9 cellular contexts compared by ENCODE assay signal in the genomic region with DNA sequence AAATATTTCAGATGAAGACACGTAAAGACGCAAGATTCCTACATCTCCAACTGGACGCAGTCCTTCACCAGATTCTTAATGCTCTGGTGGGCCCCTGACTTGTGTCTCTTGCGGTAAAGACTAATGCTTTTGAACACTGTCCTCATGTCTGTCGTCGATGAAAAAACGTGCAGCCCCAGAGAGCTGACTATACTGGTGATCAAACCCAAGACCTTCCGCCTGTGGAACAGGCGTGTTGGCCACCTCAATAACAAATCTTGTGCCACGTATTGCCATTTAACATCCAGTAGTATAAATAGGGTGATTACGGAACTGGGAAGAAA. TPM values are rescaled to one million over a fixed set of nuclear protein-coding genes. Genes with fewer than 3 reads are reported as not detected.
A peak's percentile ranks its signal among the peaks of the same experiment; 100 is the strongest.
DNase-seq lines count a peak whose midpoint lies in the region; ATAC-seq, FAIRE-seq and TF ChIP-seq lines count a peak whose summit lies in the region.
"Had no signal": no experiment of that assay in that cellular context is flagged by ENCODE, and none has a peak within 500 bp of the region (broad histone marks: within the 10 kb centered on the region; RNA-seq: fewer than 3 reads in every experiment).

No MANE protein-coding gene starts in this region.

- H3K4me3 ChIP-seq in HepG2 (replicated peaks in 1 of 3; ENCODE audit: insufficient read depth in 1 of 3, low read depth in 2 of 3, low read length in 3 of 3) = peak overlapping the region; percentile 65 to 95 (median 79)
- H3K4me3 ChIP-seq in right lobe of liver = no peak overlapping the region
- peak overlapping the region; percentile 57 for H3K4me3 ChIP-seq in brain microvascular endothelial cell (ENCODE audit: low read depth, low read length)

- H3K4me1 ChIP-seq in HepG2 (ENCODE audit: insufficient read depth, low read length) (peaks cover 53% of the 10 kb centered on the region), right lobe of liver (peaks cover 0 to 4% (median 0%) of the 10 kb centered on the region in 4 donors)

- no peaks in the 10 kb centered on the region for H3K9me3 Mint-ChIP-seq in natural killer cell

- H3K27ac Mint-ChIP-seq in natural killer cell = peak overlapping the region in 1 of 2 donors; percentile 80

- H3K36me3 Mint-ChIP-seq in natural killer cell = no peaks in the 10 kb centered on the region

- no peaks in the 10 kb centered on the region for H3K79me2 ChIP-seq in HepG2 (ENCODE audit: insufficient read depth, low read length)

- H3K36me3 ChIP-seq in HepG2 (replicated peaks in 1 of 2; ENCODE audit: control insufficient read depth in 1 of 2, insufficient read depth in 2 of 2, low read length in 2 of 2) (no peaks in the 10 kb centered on the region), right lobe of liver (no peaks in the 10 kb centered on the region), brain microvascular endothelial cell (replicated peaks) (no peaks in the 10 kb centered on the region)

- intact Hi-C loops in HepG2 (cut with micrococcal nuclease; ENCODE audit: unreplicated experiment) (loop anchor here (1.0 kb wide), 1 partner anchor 9 kb away; no protein-coding TSS in a partner anchor), right lobe of liver (cut with DNase I) (no loop called here), natural killer cell (cut with micrococcal nuclease) (loop anchor here (10.0 kb wide), 1 partner anchor 248 kb away; no protein-coding TSS in a partner anchor)

- H3K4me1 Mint-ChIP-seq in natural killer cell = peaks cover 46 to 51% of the 10 kb centered on the region in 2 donors

- DNase-seq in HepG2 (ENCODE audit: low spot score) (peak; percentile 48), right lobe of liver (no peak), NCI-H510A (lab: John Stamatoyannopoulos, UW) (peak; percentile 20), brain microvascular endothelial cell (peak; percentile 28), natural killer cell (no peak), ureter (ENCODE audit: low spot score) (no peak)
- no peak for DNase-seq in stimulated activated CD4-positive, alpha-beta T cell treated with anti-CD3 and anti-CD28 coated beads, Interleukin-4, amount 100 ng/mL, for 1 hour

- ATAC-seq in HepG2 (peak; percentile 34), right lobe of liver (no peak), natural killer cell (no peak), HG02610 (IDR thresholded peaks at IDR 0.05; ENCODE audit: unreplicated experiment) (no peak)

- peak overlapping the region; percentile 86 for H3K4me2 ChIP-seq in HepG2 (ENCODE audit: low read depth, low read length)

- POLR2A ChIA-PET in HepG2 (lab: Yijun Ruan, JAX) = interaction anchor here (0.6 to 2.4 kb wide), 5 partner anchors 9 to 199 kb away, joined by 3 to 11 read pairs (median 6); partner anchors contain the start of genes OSBP and STX3

- H2AFZ ChIP-seq in HepG2 (ENCODE audit: low read length) = peak overlapping the region; percentile 92

- TF ChIP-seq CTCF in HepG2 (CRISPR knock-in tag; IDR thresholded peaks at IDR 0.05) (no peak), right lobe of liver (IDR thresholded peaks at IDR 0.05) (no peak), brain microvascular endothelial cell (IDR thresholded peaks at IDR 0.05; ENCODE audit: low read depth, low read length, missing control alignments) (no peak), natural killer cell (IDR thresholded peaks at IDR 0.05) (no peak)

- peak overlapping the region; percentile 52 for H3K27ac ChIP-seq in HepG2 (ENCODE audit: extremely low read length, insufficient read depth, low read length)
- H3K27ac ChIP-seq in right lobe of liver = no peak overlapping the region
- H3K27ac ChIP-seq in brain microvascular endothelial cell = peak overlapping the region; percentile 44

- TF ChIP-seq RAD21 in HepG2 (CRISPR knock-in tag; IDR thresholded peaks at IDR 0.05) = no peak

- FAIRE-seq in HepG2 (lab: Jason Lieb, UNC) = no peak
- FAIRE-seq: colon had no signal

- H3K9me3 ChIP-seq in HepG2 (ENCODE audit: low read length) (no peaks in the 10 kb centered on the region), right lobe of liver (no peaks in the 10 kb centered on the region)

- peak overlapping the region; percentile 55 for H3K9ac ChIP-seq in HepG2 (ENCODE audit: insufficient read depth, low read depth, low read length)

- H3K27me3 ChIP-seq in HepG2 (ENCODE audit: control insufficient read depth in 1 of 2, insufficient read depth in 2 of 2, low read length in 2 of 2) (no peaks in the 10 kb centered on the region; a peak in 1 of 5 replicates), right lobe of liver (no peaks in the 10 kb centered on the region), brain microvascular endothelial cell (replicated peaks) (no peaks in the 10 kb centered on the region)

- in situ Hi-C loops in HepG2 (cut with HindIII; ENCODE audit: extremely low pct_ligation_motif_present, low pct_unique_long_range_greater_than_20kb) = loop anchor here (5.0 kb wide), 1 partner anchor 110 kb away; the partner anchor contains the start of gene PATL1
- in situ Hi-C loops in brain microvascular endothelial cell (cut with HindIII; ENCODE audit: low pct_ligation_motif_present, low sequenced_read_pairs) = no loop called here

- BruUV-seq in HepG2 (replicated peaks; lab: Mats Ljungman, UMichigan) = no TSS peak

- no peak for TF ChIP-seq POLR2A in HepG2 (IDR thresholded peaks at IDR 0.05; ENCODE audit: insufficient read depth in 1 of 2, low read depth in 2 of 2, low read length in 2 of 2)
- no peak for TF ChIP-seq POLR2A in right lobe of liver (IDR thresholded peaks at IDR 0.05)

- H3K4me3 Mint-ChIP-seq in natural killer cell = peak overlapping the region; percentile 85

- peaks cover 11 to 20% of the 10 kb centered on the region in 2 donors for H3K27me3 Mint-ChIP-seq in natural killer cell (ENCODE audit: low read depth in 2 of 2)

- no peaks in the 10 kb centered on the region for H4K20me1 ChIP-seq in HepG2 (ENCODE audit: insufficient read depth, low read length)

- 5% methylated on average over 11 of the region's 11 CpGs for WGBS in HepG2 (ENCODE audit: low lambda C conversion rate)
- 11% methylated on average over 10 of the region's 11 CpGs for WGBS in right lobe of liver (ENCODE audit: insufficient coverage, low coverage, low lambda C conversion rate, missing lambda C conversion rate)

- CTCF ChIA-PET in HepG2 (lab: Yijun Ruan, JAX; ENCODE audit: low intra/inter-chr PET ratio, low total read pairs) = no interaction called here

- no peak for TF ChIP-seq EP300 in HepG2 (IDR thresholded peaks at IDR 0.05; ENCODE audit: low read depth in 2 of 2, low read length in 2 of 2)
- no peak for TF ChIP-seq EP300 in HepG2 (CRISPR knock-in tag; IDR thresholded peaks at IDR 0.05; ENCODE audit: borderline replicate concordance)

RNA-seq across cellular contexts. Expression of gene OR4D9, which starts 45.5 kb away (rescaled TPM):
- total RNA-seq in HepG2 (2016; rRNA removed; fragmentation: Illumina TruSeq; extraction: Trizol) (not detected in 2 replicates), right lobe of liver (not detected), natural killer cell (not detected), ureter (not detected)
- total RNA-seq in HepG2 (2016; cell fraction: cytosol; rRNA removed; fragmentation: Illumina TruSeq; extraction: Trizol; ENCODE audit: low read depth) = not detected in 2 replicates
- total RNA-seq in HepG2 (2016; cell fraction: insoluble cytoplasmic fraction; rRNA removed; fragmentation: Illumina TruSeq; extraction: Trizol) = not detected in 2 replicates
- not detected in 2 replicates for total RNA-seq in HepG2 (2016; cell fraction: membrane; rRNA removed; fragmentation: Illumina TruSeq; extraction: Trizol)
- total RNA-seq in HepG2 (2016; cell fraction: nucleus; rRNA removed; fragmentation: Illumina TruSeq; extraction: Trizol) = not detected in 2 replicates
- polyA plus RNA-seq in HepG2 (2011; rRNA removed) = not detected in 2 replicates
- polyA plus RNA-seq in HepG2 (2011; cell fraction: cytosol; rRNA removed) = not detected in 2 replicates
- polyA plus RNA-seq in HepG2 (2011; cell fraction: nucleus; rRNA removed) = not detected in 2 replicates
- not detected in 2 replicates for polyA plus RNA-seq in HepG2 (2012)
- not detected in 2 replicates for polyA plus RNA-seq in HepG2 (2016; cell fraction: cytosol; fragmentation: Illumina TruSeq; extraction: Trizol; ENCODE audit: low read depth)
- not detected in 2 replicates for polyA plus RNA-seq in HepG2 (2016; cell fraction: insoluble cytoplasmic fraction; fragmentation: Illumina TruSeq; extraction: Trizol; ENCODE audit: low read depth)
- not detected in 2 replicates for polyA plus RNA-seq in HepG2 (2016; cell fraction: membrane; fragmentation: Illumina TruSeq; extraction: Trizol; ENCODE audit: low read depth)
- not detected in 2 replicates for polyA plus RNA-seq in HepG2 (2016; cell fraction: nucleus; fragmentation: Illumina TruSeq; extraction: Trizol; ENCODE audit: insufficient read depth, low read depth)
- polyA minus RNA-seq in HepG2 (2011; rRNA and poly(A)+ RNA removed; ENCODE audit: low replicate concordance) = not detected in 2 replicates
- polyA minus RNA-seq in HepG2 (2011; cell fraction: cytosol; rRNA and poly(A)+ RNA removed) = not detected in 2 replicates
- polyA minus RNA-seq in HepG2 (2011; cell fraction: nucleus; rRNA and poly(A)+ RNA removed) = not detected in 2 replicates

RNA-seq across cellular contexts. Expression of gene OR4D11, which starts 53.5 kb away (rescaled TPM):
- total RNA-seq in HepG2 (2016; rRNA removed; fragmentation: Illumina TruSeq; extraction: Trizol) = not detected in 2 replicates
- not detected in 2 replicates for total RNA-seq in HepG2 (2016; cell fraction: cytosol; rRNA removed; fragmentation: Illumina TruSeq; extraction: Trizol; ENCODE audit: low read depth)
- not detected in 2 replicates for total RNA-seq in HepG2 (2016; cell fraction: insoluble cytoplasmic fraction; rRNA removed; fragmentation: Illumina TruSeq; extraction: Trizol)
- total RNA-seq in HepG2 (2016; cell fraction: membrane; rRNA removed; fragmentation: Illumina TruSeq; extraction: Trizol) = not detected in 2 replicates
- not detected in 2 replicates for total RNA-seq in HepG2 (2016; cell fraction: nucleus; rRNA removed; fragmentation: Illumina TruSeq; extraction: Trizol)
- not detected in 2 replicates for polyA plus RNA-seq in HepG2 (2011; rRNA removed)
- not detected in 2 replicates for polyA plus RNA-seq in HepG2 (2011; cell fraction: cytosol; rRNA removed)
- polyA plus RNA-seq in HepG2 (2011; cell fraction: nucleus; rRNA removed) = not detected in 2 replicates
- polyA plus RNA-seq in HepG2 (2012) = not detected in 2 replicates
- polyA plus RNA-seq in HepG2 (2016; cell fraction: cytosol; fragmentation: Illumina TruSeq; extraction: Trizol; ENCODE audit: low read depth) = not detected in 2 replicates
- polyA plus RNA-seq in HepG2 (2016; cell fraction: insoluble cytoplasmic fraction; fragmentation: Illumina TruSeq; extraction: Trizol; ENCODE audit: low read depth) = not detected in 2 replicates
- not detected in 2 replicates for polyA plus RNA-seq in HepG2 (2016; cell fraction: membrane; fragmentation: Illumina TruSeq; extraction: Trizol; ENCODE audit: low read depth)
- polyA plus RNA-seq in HepG2 (2016; cell fraction: nucleus; fragmentation: Illumina TruSeq; extraction: Trizol; ENCODE audit: insufficient read depth, low read depth) = not detected in 2 replicates
- polyA minus RNA-seq in HepG2 (2011; rRNA and poly(A)+ RNA removed; ENCODE audit: low replicate concordance) = not detected in 2 replicates
- not detected in 2 replicates for polyA minus RNA-seq in HepG2 (2011; cell fraction: cytosol; rRNA and poly(A)+ RNA removed)
- not detected in 2 replicates for polyA minus RNA-seq in HepG2 (2011; cell fraction: nucleus; rRNA and poly(A)+ RNA removed)
- total RNA-seq in right lobe of liver = not detected
- not detected for total RNA-seq in natural killer cell
- total RNA-seq in ureter = not detected

RNA-seq across cellular contexts. Expression of gene OSBP, which starts 58.7 kb away (rescaled TPM):
- total RNA-seq in HepG2 (2016; rRNA removed; fragmentation: Illumina TruSeq; extraction: Trizol) (13.5 and 23.0 TPM in 2 replicates), right lobe of liver (10 to 100 TPM; 44.9 to 65.4 (median 52.4) TPM), natural killer cell (10 to 100 TPM; 40.5 to 58.5 (median 51.3) TPM), ureter (73.1 TPM)
- 2.7 and 3.3 TPM in 2 replicates for total RNA-seq in HepG2 (2016; cell fraction: cytosol; rRNA removed; fragmentation: Illumina TruSeq; extraction: Trizol; ENCODE audit: low read depth)
- total RNA-seq in HepG2 (2016; cell fraction: insoluble cytoplasmic fraction; rRNA removed; fragmentation: Illumina TruSeq; extraction: Trizol) = 12.8 and 21.9 TPM in 2 replicates
- total RNA-seq in HepG2 (2016; cell fraction: membrane; rRNA removed; fragmentation: Illumina TruSeq; extraction: Trizol) = 9.1 and 9.5 TPM in 2 replicates
- 20.1 and 23.2 TPM in 2 replicates for total RNA-seq in HepG2 (2016; cell fraction: nucleus; rRNA removed; fragmentation: Illumina TruSeq; extraction: Trizol)
- polyA plus RNA-seq in HepG2 (2011; rRNA removed) = 12.1 and 12.5 TPM in 2 replicates
- polyA plus RNA-seq in HepG2 (2011; cell fraction: cytosol; rRNA removed) = 7.0 and 11.1 TPM in 2 replicates
- 12.1 and 14.0 TPM in 2 replicates for polyA plus RNA-seq in HepG2 (2011; cell fraction: nucleus; rRNA removed)
- 19.3 and 22.7 TPM in 2 replicates for polyA plus RNA-seq in HepG2 (2012)
- polyA plus RNA-seq in HepG2 (2016; cell fraction: cytosol; fragmentation: Illumina TruSeq; extraction: Trizol; ENCODE audit: low read depth) = 1.6 and 1.8 TPM in 2 replicates
- polyA plus RNA-seq in HepG2 (2016; cell fraction: insoluble cytoplasmic fraction; fragmentation: Illumina TruSeq; extraction: Trizol; ENCODE audit: low read depth) = 18.6 and 21.3 TPM in 2 replicates
- polyA plus RNA-seq in HepG2 (2016; cell fraction: membrane; fragmentation: Illumina TruSeq; extraction: Trizol; ENCODE audit: low read depth) = 3.9 and 4.6 TPM in 2 replicates
- 22.7 and 22.9 TPM in 2 replicates for polyA plus RNA-seq in HepG2 (2016; cell fraction: nucleus; fragmentation: Illumina TruSeq; extraction: Trizol; ENCODE audit: insufficient read depth, low read depth)
- polyA minus RNA-seq in HepG2 (2011; rRNA and poly(A)+ RNA removed; ENCODE audit: low replicate concordance) = 14.8 and 21.1 TPM in 2 replicates
- 18.6 and 21.7 TPM in 2 replicates for polyA minus RNA-seq in HepG2 (2011; cell fraction: cytosol; rRNA and poly(A)+ RNA removed)
- 26.3 and 27.6 TPM in 2 replicates for polyA minus RNA-seq in HepG2 (2011; cell fraction: nucleus; rRNA and poly(A)+ RNA removed)

Comparison
In these comparisons a context has a peak if more than half of its experiments do, and no peak if none do; other contexts are left out.
1. DNase-seq: peak in HepG2 (single experiment), NCI-H510A (single experiment) and brain microvascular endothelial cell (single experiment); none in right lobe of liver (0 of 3), natural killer cell (single experiment), ureter (single experiment) and stimulated activated CD4-positive, alpha-beta T cell treated with anti-CD3 and anti-CD28 coated beads, Interleukin-4, amount 100 ng/mL, for 1 hour (single experiment).
2. H3K27ac ChIP-seq: peak in HepG2 (single experiment) and brain microvascular endothelial cell (single experiment); none in right lobe of liver (0 of 3).
3. H3K4me3 ChIP-seq: peak in HepG2 (3 of 3) and brain microvascular endothelial cell (single experiment); none in right lobe of liver (0 of 3).
4. intact Hi-C loops: an anchor here in HepG2 (1.0 kb wide) and natural killer cell (10.0 kb wide); none called in right lobe of liver.